8 cellular contexts compared by ENCODE assay signal in the genomic region with DNA sequence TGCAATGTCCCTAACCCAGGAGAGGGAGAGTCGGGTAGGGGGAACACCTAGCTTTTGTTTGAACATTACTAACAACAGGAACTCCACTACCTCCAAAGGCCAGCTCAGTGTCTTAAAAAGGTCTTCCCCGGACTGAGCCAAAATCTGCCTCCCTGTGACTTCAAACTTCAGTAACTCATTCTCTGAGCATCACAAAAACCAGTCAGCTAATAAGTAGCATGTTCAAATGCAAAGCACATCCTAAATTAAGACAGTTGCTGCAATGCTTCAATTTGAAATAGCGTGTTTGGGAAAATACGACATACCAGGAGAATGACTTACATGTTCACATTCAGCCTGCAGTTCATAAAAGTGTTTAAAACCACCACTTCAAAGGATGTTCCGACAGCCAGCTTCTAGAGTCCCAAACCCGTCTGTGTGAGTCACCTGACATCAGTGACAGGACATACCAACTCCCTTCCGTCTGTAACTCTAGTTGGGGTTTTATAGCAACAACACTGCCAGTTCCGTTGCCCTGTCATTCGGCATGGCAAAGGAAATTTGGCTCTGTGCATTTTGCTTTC. TPM values are rescaled to one million over a fixed set of nuclear protein-coding genes. Genes with fewer than 3 reads are reported as not detected.
A peak's percentile ranks its signal among the peaks of the same experiment; 100 is the strongest.
DNase-seq lines count a peak whose midpoint lies in the region; ATAC-seq and TF ChIP-seq lines count a peak whose summit lies in the region.

No MANE protein-coding gene starts in this region.

- no peaks in the 10 kb centered on the region for H3K9me3 ChIP-seq in KOPT-K1 (ENCODE audit: insufficient read depth, low read length, poor library complexity, severe bottlenecking)

- no peaks in the 10 kb centered on the region for H3K36me3 ChIP-seq in KOPT-K1 (ENCODE audit: insufficient read depth, low read length)

- H3K36me3 Mint-ChIP-seq in activated T-helper 17 cell treated with anti-CD3 and anti-CD28 coated beads, Interleukin-2, amount 50 U/mL, for 72 hours (ENCODE audit: low read depth), result no peaks in the 10 kb centered on the region

- peak; percentile 55 for ATAC-seq in activated T-helper 17 cell treated with anti-CD3 and anti-CD28 coated beads, Interleukin-2, amount 50 U/mL, for 72 hours (replicated peaks)
- ATAC-seq in foreskin keratinocyte (peak; percentile 27), HG02588 (IDR thresholded peaks at IDR 0.05; ENCODE audit: unreplicated experiment) (no peak), GM18520 (IDR thresholded peaks at IDR 0.05; ENCODE audit: unreplicated experiment) (no peak), HG03520 (IDR thresholded peaks at IDR 0.05; ENCODE audit: unreplicated experiment) (no peak), GM19351 (IDR thresholded peaks at IDR 0.05; ENCODE audit: unreplicated experiment) (no peak)

- peaks cover 21% of the 10 kb centered on the region for H3K4me1 ChIP-seq in foreskin keratinocyte

- no peaks in the 10 kb centered on the region for H3K27me3 Mint-ChIP-seq in activated T-helper 17 cell treated with anti-CD3 and anti-CD28 coated beads, Interleukin-2, amount 50 U/mL, for 72 hours

- no peaks in the 10 kb centered on the region for H3K27me3 ChIP-seq in foreskin keratinocyte

- H3K4me1 Mint-ChIP-seq in activated T-helper 17 cell treated with anti-CD3 and anti-CD28 coated beads, Interleukin-2, amount 50 U/mL, for 72 hours, result peaks cover 56% of the 10 kb centered on the region

- peak overlapping the region; percentile 94 for H3K27ac Mint-ChIP-seq in activated T-helper 17 cell treated with anti-CD3 and anti-CD28 coated beads, Interleukin-2, amount 50 U/mL, for 72 hours

- peak overlapping the region; percentile 90 for H3K4me3 Mint-ChIP-seq in activated T-helper 17 cell treated with anti-CD3 and anti-CD28 coated beads, Interleukin-2, amount 50 U/mL, for 72 hours

- H3K9me3 Mint-ChIP-seq in activated T-helper 17 cell treated with anti-CD3 and anti-CD28 coated beads, Interleukin-2, amount 50 U/mL, for 72 hours, result peaks cover 2% of the 10 kb centered on the region

- DNase-seq in foreskin keratinocyte, result peak in 1 of 2 donors; percentile 83
- peak; percentile 67 for DNase-seq in stimulated activated CD4-positive, alpha-beta T cell treated with anti-CD3 and anti-CD28 coated beads, Interleukin-4, amount 100 ng/mL, for 24 hours

- H3K27ac ChIP-seq in KOPT-K1 (ENCODE audit: low read depth, low read length, poor library complexity, severe bottlenecking) (peak overlapping the region; percentile 74), foreskin keratinocyte (peak overlapping the region; percentile 31)

- no peak for TF ChIP-seq CTCF in foreskin keratinocyte (conservative IDR thresholded peaks at IDR 0.05)

RNA-seq across cellular contexts. Expression of a gene that starts 13.0 kb away (rescaled TPM):
- total RNA-seq in activated T-helper 17 cell treated with anti-CD3 and anti-CD28 coated beads, Interleukin-2, amount 50 U/mL, for 72 hours, result 100 to 1,000 TPM in 1 of 2 donors, 10 to 100 TPM in 1; 57.7 to 146 TPM
- 169 and 246 TPM in 2 replicates for total RNA-seq in foreskin keratinocyte
- 108 and 116 TPM in 2 replicates for polyA plus RNA-seq in foreskin keratinocyte

Comparison
In these comparisons a context has a peak if more than half of its experiments do, and no peak if none do; other contexts are left out.
1. ATAC-seq: peak in activated T-helper 17 cell treated with anti-CD3 and anti-CD28 coated beads, Interleukin-2, amount 50 U/mL, for 72 hours (single experiment) and foreskin keratinocyte (single experiment); none in HG02588 (single experiment), GM18520 (single experiment), HG03520 (single experiment) and GM19351 (single experiment).